8 cellular contexts compared by ENCODE assay signal in genomic region chr11:128726464-128727139, GRCh38. TPM values are rescaled to one million over a fixed set of nuclear protein-coding genes. Genes with fewer than 3 reads are reported as not detected.
DNase-seq lines count a peak whose midpoint lies in the region; ATAC-seq and TF ChIP-seq lines count a peak whose summit lies in the region.

No MANE protein-coding gene starts in this region.

- H3K4me1 ChIP-seq in BLaER1, result peaks cover 99% of the 10 kb centered on the region
- no peaks in the 10 kb centered on the region for H3K4me1 ChIP-seq in A673 (ENCODE audit: insufficient read depth, low read length, poor library complexity, severe bottlenecking)

- H3K36me3 ChIP-seq in BLaER1, result peaks cover 73% of the 10 kb centered on the region
- H3K36me3 ChIP-seq in A673 (ENCODE audit: insufficient read depth, low read length, poor library complexity, severe bottlenecking), result no peaks in the 10 kb centered on the region

- CTCF ChIA-PET in activated CD4-positive, alpha-beta memory T cell treated with anti-CD3 and anti-CD28 coated beads, Interleukin-2, amount 10 ng/mL, durations not matched to agents 7 days and 5 days (lab: Charles Lee), result interaction anchor here (1.0 to 2.4 kb wide), 5 partner anchors 8 to 31 kb away, joined by 3 to 14 read pairs (median 6); no protein-coding TSS in a partner anchor
- CTCF ChIA-PET in A673 (lab: Charles Lee), result no interaction called here

- H3K4me2 ChIP-seq in BLaER1, result peak overlapping the region; percentile 97

- H3K27me3 ChIP-seq in BLaER1, result no peaks in the 10 kb centered on the region
- H3K27me3 ChIP-seq in A673 (replicated peaks; ENCODE audit: insufficient read depth, low read depth, low read length, poor library complexity), result peaks cover 58% of the 10 kb centered on the region

- intact Hi-C loops in A673 (cut with micrococcal nuclease; ENCODE audit: unreplicated experiment), result no loop called here

- no peaks in the 10 kb centered on the region for H3K9me3 ChIP-seq in BLaER1
- no peaks in the 10 kb centered on the region for H3K9me3 ChIP-seq in A673 (ENCODE audit: low read depth, low read length, poor library complexity, severe bottlenecking)

- peak overlapping the region; percentile 54 for H3K4me3 ChIP-seq in BLaER1
- no peak overlapping the region for H3K4me3 ChIP-seq in A673 (ENCODE audit: low read depth, low read length, poor library complexity, severe bottlenecking)

- peak; percentile 59 for DNase-seq in activated CD4-positive, alpha-beta memory T cell treated with anti-CD3 and anti-CD28 coated beads, Interleukin-2, amount 10 ng/mL, durations not matched to agents 7 days and 5 days
- DNase-seq in natural killer cell treated with Interleukin-12 subunit alpha and Interleukin-12 subunit beta and Interleukin-15 and Interleukin-18, amount 100 ng/mL, for 72 hours (ENCODE audit: low spot score), result peak; percentile 77
- DNase-seq in A673 (ENCODE audit: low spot score) (no peak), NCI-H1092 (lab: John Stamatoyannopoulos, UW) (no peak), kidney glomerular epithelial cell (lab: John Stamatoyannopoulos, UW) (no peak)

- peaks cover 98% of the 10 kb centered on the region for H3K4me1 Mint-ChIP-seq in activated CD4-positive, alpha-beta memory T cell treated with anti-CD3 and anti-CD28 coated beads, Interleukin-2, amount 10 ng/mL, durations not matched to agents 7 days and 5 days
- H3K4me1 Mint-ChIP-seq in natural killer cell treated with Interleukin-12 subunit alpha and Interleukin-12 subunit beta and Interleukin-15 and Interleukin-18, amount 100 ng/mL, for 72 hours (ENCODE audit: low read depth in 2 of 2), result peaks cover 81 to 93% of the 10 kb centered on the region in 2 donors

- no peaks in the 10 kb centered on the region for H3K27me3 Mint-ChIP-seq in activated CD4-positive, alpha-beta memory T cell treated with anti-CD3 and anti-CD28 coated beads, Interleukin-2, amount 10 ng/mL, durations not matched to agents 7 days and 5 days
- H3K27me3 Mint-ChIP-seq in natural killer cell treated with Interleukin-12 subunit alpha and Interleukin-12 subunit beta and Interleukin-15 and Interleukin-18, amount 100 ng/mL, for 72 hours, result no peaks in the 10 kb centered on the region

- peaks cover 100% of the 10 kb centered on the region for H4K20me1 ChIP-seq in BLaER1

- H3K4me3 Mint-ChIP-seq in activated CD4-positive, alpha-beta memory T cell treated with anti-CD3 and anti-CD28 coated beads, Interleukin-2, amount 10 ng/mL, durations not matched to agents 7 days and 5 days, result peak overlapping the region; percentile 67
- H3K4me3 Mint-ChIP-seq in natural killer cell treated with Interleukin-12 subunit alpha and Interleukin-12 subunit beta and Interleukin-15 and Interleukin-18, amount 100 ng/mL, for 72 hours, result peak overlapping the region; percentile 79

- no peak for TF ChIP-seq CTCF in A673 (conservative IDR thresholded peaks at IDR 0.05; ENCODE audit: low read depth, low read length)

- H3K36me3 Mint-ChIP-seq in activated CD4-positive, alpha-beta memory T cell treated with anti-CD3 and anti-CD28 coated beads, Interleukin-2, amount 10 ng/mL, durations not matched to agents 7 days and 5 days (ENCODE audit: low read depth), result peaks cover 50% of the 10 kb centered on the region
- H3K36me3 Mint-ChIP-seq in natural killer cell treated with Interleukin-12 subunit alpha and Interleukin-12 subunit beta and Interleukin-15 and Interleukin-18, amount 100 ng/mL, for 72 hours, result peaks cover 4% of the 10 kb centered on the region

- ATAC-seq in GM19452 (IDR thresholded peaks at IDR 0.05; ENCODE audit: unreplicated experiment) (peak; percentile 46), HG03460 (IDR thresholded peaks at IDR 0.05; ENCODE audit: unreplicated experiment) (peak; percentile 39)
- ATAC-seq in natural killer cell treated with Interleukin-12 subunit alpha and Interleukin-12 subunit beta and Interleukin-15 and Interleukin-18, amount 100 ng/mL, for 72 hours, result peak in 1 of 2 donors; percentile 48

- H3K27ac ChIP-seq in BLaER1 (peak overlapping the region; percentile 83), A673 (ENCODE audit: low read depth, low read length, poor library complexity, severe bottlenecking) (no peak overlapping the region)

- BruUV-seq in A673 (replicated peaks; lab: Mats Ljungman, UMichigan), result no TSS peak

- peak overlapping the region; percentile 70 for H3K9ac ChIP-seq in BLaER1

- POLR2A ChIA-PET in activated CD4-positive, alpha-beta memory T cell treated with anti-CD3 and anti-CD28 coated beads, Interleukin-2, amount 10 ng/mL, durations not matched to agents 7 days and 5 days (lab: Charles Lee), result interaction anchor here (0.9 to 16.6 kb wide), 14 partner anchors 9 to 214 kb away, joined by 3 to 196 read pairs (median 12); partner anchors contain the start of gene FLI1
- POLR2A ChIA-PET in A673 (lab: Charles Lee; ENCODE audit: low non-redundant PET), result no interaction called here

- no peaks in the 10 kb centered on the region for H3K9me3 Mint-ChIP-seq in activated CD4-positive, alpha-beta memory T cell treated with anti-CD3 and anti-CD28 coated beads, Interleukin-2, amount 10 ng/mL, durations not matched to agents 7 days and 5 days
- no peaks in the 10 kb centered on the region for H3K9me3 Mint-ChIP-seq in natural killer cell treated with Interleukin-12 subunit alpha and Interleukin-12 subunit beta and Interleukin-15 and Interleukin-18, amount 100 ng/mL, for 72 hours

- H3K27ac Mint-ChIP-seq in activated CD4-positive, alpha-beta memory T cell treated with anti-CD3 and anti-CD28 coated beads, Interleukin-2, amount 10 ng/mL, durations not matched to agents 7 days and 5 days, result peak overlapping the region; percentile 95
- peak overlapping the region; percentile 99 for H3K27ac Mint-ChIP-seq in natural killer cell treated with Interleukin-12 subunit alpha and Interleukin-12 subunit beta and Interleukin-15 and Interleukin-18, amount 100 ng/mL, for 72 hours

RNA-seq across cellular contexts. Expression of gene FLI1, which starts 32.7 kb away (rescaled TPM):
- total RNA-seq in activated CD4-positive, alpha-beta memory T cell treated with anti-CD3 and anti-CD28 coated beads, Interleukin-2, amount 10 ng/mL, durations not matched to agents 7 days and 5 days, result 100 to 1,000 TPM; 133 to 139 TPM
- total RNA-seq in natural killer cell treated with Interleukin-12 subunit alpha and Interleukin-12 subunit beta and Interleukin-15 and Interleukin-18, amount 100 ng/mL, for 72 hours, result 10 to 100 TPM; 63.3 to 74.0 TPM
- total RNA-seq in A673 (2021), result 51.9 and 56.1 TPM in 2 replicates

Comparison
In these comparisons a context has a peak if more than half of its experiments do, and no peak if none do; other contexts are left out.
1. DNase-seq: peak in activated CD4-positive, alpha-beta memory T cell treated with anti-CD3 and anti-CD28 coated beads, Interleukin-2, amount 10 ng/mL, durations not matched to agents 7 days and 5 days (single experiment) and natural killer cell treated with Interleukin-12 subunit alpha and Interleukin-12 subunit beta and Interleukin-15 and Interleukin-18, amount 100 ng/mL, for 72 hours (single experiment); none in A673 (single experiment), NCI-H1092 (single experiment) and kidney glomerular epithelial cell (single experiment).